In genomic region chr3:56782900-56783299, GRCh38 we compare ENCODE assay signal across 10 cellular contexts. TPM values are rescaled to one million over a fixed set of nuclear protein-coding genes. Genes with fewer than 3 reads are reported as not detected.
DNase-seq lines count a peak whose midpoint lies in the region; ATAC-seq, FAIRE-seq and TF ChIP-seq lines count a peak whose summit lies in the region.
"Had no signal": no experiment of that assay in that cellular context is flagged by ENCODE, and none has a peak within 500 bp of the region (broad histone marks: within the 10 kb centered on the region; RNA-seq: fewer than 3 reads in every experiment).

No MANE protein-coding gene starts in this region.

- no peaks in the 10 kb centered on the region for H3K9me1 ChIP-seq in keratinocyte (ENCODE audit: control insufficient read depth, extremely low read depth, insufficient read depth, low read length)

- H3K36me3 ChIP-seq in keratinocyte (ENCODE audit: control insufficient read depth in 2 of 2, extremely low read depth in 1 of 2, insufficient read depth in 2 of 2, low read length in 2 of 2) = peaks cover 0 to 2% of the 10 kb centered on the region in 2 experiments

- peak overlapping the region; percentile 64 for H3K4me2 ChIP-seq in keratinocyte (ENCODE audit: control insufficient read depth, extremely low read depth, insufficient read depth, low read depth, low read length)

- H3K36me3 Mint-ChIP-seq in activated T-cell treated with anti-CD3 and anti-CD28 coated beads, Interleukin-2, amount 50 U/mL, for 72 hours (ENCODE audit: insufficient read depth in 2 of 2) = peaks cover 0 to 16% of the 10 kb centered on the region in 2 donors
- H3K36me3 Mint-ChIP-seq in stimulated activated naive B cell treated with anti-CD40 and anti-IgM and Interleukin-4, amounts not matched to agents 10 μg/mL and 1 μg/mL and 100 μg/mL, for 72 hours = peaks cover under 1 to 5% of the 10 kb centered on the region in 2 donors

- peaks cover 0 to 4% of the 10 kb centered on the region in 2 donors for H3K9me3 Mint-ChIP-seq in activated T-cell treated with anti-CD3 and anti-CD28 coated beads, Interleukin-2, amount 50 U/mL, for 72 hours
- H3K9me3 Mint-ChIP-seq in stimulated activated naive B cell treated with anti-CD40 and anti-IgM and Interleukin-4, amounts not matched to agents 10 μg/mL and 1 μg/mL and 100 μg/mL, for 72 hours = no peaks in the 10 kb centered on the region

- H4K20me1 ChIP-seq in keratinocyte (ENCODE audit: control insufficient read depth, extremely low read depth, insufficient read depth, low read length) = no peaks in the 10 kb centered on the region

- H3K9me3 ChIP-seq in keratinocyte (ENCODE audit: control insufficient read depth, low read depth, low read length) = no peaks in the 10 kb centered on the region

- H3K27me3 Mint-ChIP-seq in activated T-cell treated with anti-CD3 and anti-CD28 coated beads, Interleukin-2, amount 50 U/mL, for 72 hours (ENCODE audit: low read depth) = no peaks in the 10 kb centered on the region
- H3K27me3 Mint-ChIP-seq in stimulated activated naive B cell treated with anti-CD40 and anti-IgM and Interleukin-4, amounts not matched to agents 10 μg/mL and 1 μg/mL and 100 μg/mL, for 72 hours = no peaks in the 10 kb centered on the region

- H2AFZ ChIP-seq in keratinocyte (ENCODE audit: control insufficient read depth, low read length) = no peak overlapping the region

- TF ChIP-seq CTCF in keratinocyte (optimal IDR thresholded peaks at IDR 0.05 in 1 of 3, IDR thresholded peaks at IDR 0.05 in 1 of 3, conservative IDR thresholded peaks at IDR 0.05 in 1 of 3; ENCODE audit: extremely low read depth in 1 of 3, insufficient read depth in 2 of 3, low read length in 3 of 3) = no peak

- in situ Hi-C loops in KBM-7 (cut with MboI; ENCODE audit: low pct_unique_long_range_greater_than_20kb, low sequenced_read_pairs) = no loop called here

- peaks cover 74% of the 10 kb centered on the region for H3K79me2 ChIP-seq in keratinocyte (ENCODE audit: control insufficient read depth, insufficient read depth, low read length)

- no peaks in the 10 kb centered on the region for H3K27me3 ChIP-seq in keratinocyte (ENCODE audit: control insufficient read depth, extremely low read depth, insufficient read depth, low read length)

- dilution Hi-C loops in keratinocyte (cut with MboI; ENCODE audit: extremely low pct_ligation_motif_present, low sequenced_read_pairs) = no loop called here

- no peak for FAIRE-seq in keratinocyte (lab: Jason Lieb, UNC)

- ATAC-seq in activated T-cell treated with anti-CD3 and anti-CD28 coated beads, Interleukin-2, amount 50 U/mL, for 72 hours (replicated peaks in 1 of 2) = peak in 1 of 2 donors; percentile 6
- ATAC-seq in stimulated activated naive B cell treated with anti-CD40 and anti-IgM and Interleukin-4, amounts not matched to agents 10 μg/mL and 1 μg/mL and 100 μg/mL, for 72 hours (replicated peaks) = no peak
- no peak for ATAC-seq in GM18517 (IDR thresholded peaks at IDR 0.05; ENCODE audit: unreplicated experiment)

- H3K4me1 Mint-ChIP-seq in activated T-cell treated with anti-CD3 and anti-CD28 coated beads, Interleukin-2, amount 50 U/mL, for 72 hours (ENCODE audit: low read depth) = peaks cover 99% of the 10 kb centered on the region
- H3K4me1 Mint-ChIP-seq in stimulated activated naive B cell treated with anti-CD40 and anti-IgM and Interleukin-4, amounts not matched to agents 10 μg/mL and 1 μg/mL and 100 μg/mL, for 72 hours = peaks cover 26 to 60% of the 10 kb centered on the region in 2 donors

- H3K27ac ChIP-seq in keratinocyte (ENCODE audit: control insufficient read depth, insufficient read depth, low read length) = peak overlapping the region; percentile 54

- peak overlapping the region; percentile 66 to 81 for H3K4me3 Mint-ChIP-seq in activated T-cell treated with anti-CD3 and anti-CD28 coated beads, Interleukin-2, amount 50 U/mL, for 72 hours
- H3K4me3 Mint-ChIP-seq in stimulated activated naive B cell treated with anti-CD40 and anti-IgM and Interleukin-4, amounts not matched to agents 10 μg/mL and 1 μg/mL and 100 μg/mL, for 72 hours = peak overlapping the region in 1 of 2 donors; percentile 9

- H3K4me3 ChIP-seq in keratinocyte (ENCODE audit: control insufficient read depth in 2 of 3, extremely low read depth in 1 of 3, insufficient read depth in 2 of 3, low read depth in 1 of 3, low read length in 3 of 3) = no peak overlapping the region

- peak overlapping the region; percentile 98 for H3K27ac Mint-ChIP-seq in activated T-cell treated with anti-CD3 and anti-CD28 coated beads, Interleukin-2, amount 50 U/mL, for 72 hours
- H3K27ac Mint-ChIP-seq in stimulated activated naive B cell treated with anti-CD40 and anti-IgM and Interleukin-4, amounts not matched to agents 10 μg/mL and 1 μg/mL and 100 μg/mL, for 72 hours = peak overlapping the region; percentile 59

- DNase-seq in NCI-H446 treated with DMSO at 0.1 percent for 48 hours (lab: John Stamatoyannopoulos, UW) (peak; percentile 2), NCI-H446 (lab: John Stamatoyannopoulos, UW) (no peak), keratinocyte (ENCODE audit: low read depth, low spot score) (no peak), SW480 (ENCODE audit: low spot score) (no peak), KBM-7 (no peak)
- peak in 1 of 2 donors; percentile 35 for DNase-seq in activated T-cell treated with anti-CD3 and anti-CD28 coated beads, Interleukin-2, amount 50 U/mL, for 72 hours
- DNase-seq in stimulated activated naive B cell treated with anti-CD40 and anti-IgM and Interleukin-4, amounts not matched to agents 10 μg/mL and 1 μg/mL and 100 μg/mL, for 72 hours = no peak
- DNase-seq: ACHN, NCI-H2107 had no signal

- peaks cover 27% of the 10 kb centered on the region for H3K4me1 ChIP-seq in keratinocyte (ENCODE audit: control insufficient read depth, extremely low read depth, insufficient read depth, low read length)

- no peak overlapping the region for H3K9ac ChIP-seq in keratinocyte (ENCODE audit: control insufficient read depth, extremely low read depth, insufficient read depth, low read length)

RNA-seq across cellular contexts. Expression of gene ARHGEF3, which starts 18.8 kb away (rescaled TPM):
- 10 to 100 TPM; 21.1 to 43.6 TPM for total RNA-seq in activated T-cell treated with anti-CD3 and anti-CD28 coated beads, Interleukin-2, amount 50 U/mL, for 72 hours
- polyA plus RNA-seq in keratinocyte = 18.6 to 29.9 TPM (median 26.2 TPM) in 3 replicates
- polyA plus RNA-seq in keratinocyte (2011; ENCODE audit: low read depth) = 11.1 TPM
- polyA plus RNA-seq in keratinocyte (2011; cell fraction: cytosol; rRNA removed) = 20.9 and 29.6 TPM in 2 replicates
- polyA plus RNA-seq in keratinocyte (2011; cell fraction: nucleus; rRNA removed) = 40.7 and 41.9 TPM in 2 replicates
- polyA plus RNA-seq in keratinocyte (2012; ENCODE audit: low replicate concordance) = 11.2 and 24.6 TPM in 2 replicates
- polyA minus RNA-seq in keratinocyte = 20.9 to 29.1 TPM (median 25.6 TPM) in 3 replicates
- 17.5 TPM for polyA minus RNA-seq in keratinocyte (2011; cell fraction: cytosol; rRNA and poly(A)+ RNA removed)
- 19.2 and 35.8 TPM in 2 replicates for polyA minus RNA-seq in keratinocyte (2011; cell fraction: nucleus; rRNA and poly(A)+ RNA removed)
